In genomic region chr7:139817249-139817648, GRCh38 we compare ENCODE assay signal across 25 cellular contexts.
"Had no signal": no experiment of that assay in that cellular context is flagged by ENCODE, and none has a peak within 500 bp of the region (broad histone marks: within the 10 kb centered on the region; RNA-seq: fewer than 3 reads in every experiment).

No MANE protein-coding gene starts in this region.

- H3K4me3 Mint-ChIP-seq: naive thymus-derived CD8-positive, alpha-beta T cell; nephron; neural crest cell; stimulated activated naive CD8-positive, alpha-beta T cell treated with anti-CD3 and anti-CD28 coated beads, Interleukin-15, Interleukin-2, amounts not matched to agents 100 ng/mL and 50 ng/mL, for 24 hours; type B pancreatic cell had no signal

- ATAC-seq: left cardiac atrium; left lobe of liver; lower lobe of right lung; naive thymus-derived CD8-positive, alpha-beta T cell; psoas muscle; right lobe of liver had no signal

- DNase-seq: islet precursor cell; left cardiac atrium; lower lobe of right lung; mammary epithelial cell; mesenchymal stem cell; naive thymus-derived CD8-positive, alpha-beta T cell; occipital lobe; psoas muscle; right lobe of liver; stimulated activated CD4-positive, alpha-beta T cell treated with anti-CD3 and anti-CD28 coated beads, Interleukin-12 subunit alpha, Interleukin-12 subunit beta, amount 100 ng/mL, for 4 hours; stimulated activated CD4-positive, alpha-beta T cell treated with anti-CD3 and anti-CD28 coated beads, Interleukin-15, amount 100 ng/mL, for 24 hours; stimulated activated CD4-positive, alpha-beta T cell treated with anti-CD3 and anti-CD28 coated beads, Interleukin-2, amount 100 ng/mL, for 24 hours; stimulated activated CD4-positive, alpha-beta T cell treated with anti-CD3 and anti-CD28 coated beads, Interleukin-4, amount 100 ng/mL, for 1 hour; stimulated activated naive CD4-positive, alpha-beta T cell; substantia nigra; uterus had no signal

- H3K9ac ChIP-seq: parathyroid adenoma had no signal

- H3K4me3 ChIP-seq: hepatocyte, lower lobe of right lung, psoas muscle, right lobe of liver, tibial nerve, uterus had no signal

- H3K27ac ChIP-seq: hepatocyte, lower lobe of right lung, neutrophil, parathyroid adenoma, psoas muscle, right lobe of liver, tibial nerve, uterus had no signal

- H3K36me3 Mint-ChIP-seq: type B pancreatic cell had no signal

- H2AFZ ChIP-seq: hepatocyte, parathyroid adenoma had no signal

- H3K9me3 ChIP-seq: lower lobe of right lung, neutrophil, psoas muscle, right lobe of liver, uterus had no signal

- H3K27me3 ChIP-seq: hepatocyte, neutrophil, right lobe of liver, uterus had no signal

- H3K27ac Mint-ChIP-seq: naive thymus-derived CD8-positive, alpha-beta T cell; nephron; stimulated activated naive CD8-positive, alpha-beta T cell treated with anti-CD3 and anti-CD28 coated beads, Interleukin-15, Interleukin-2, amounts not matched to agents 100 ng/mL and 50 ng/mL, for 24 hours; type B pancreatic cell had no signal

- H3K27me3 Mint-ChIP-seq: stimulated activated naive CD8-positive, alpha-beta T cell treated with anti-CD3 and anti-CD28 coated beads, Interleukin-15, Interleukin-2, amounts not matched to agents 100 ng/mL and 50 ng/mL, for 24 hours had no signal

- H3K36me3 ChIP-seq: lower lobe of right lung, neutrophil, right lobe of liver, tibial nerve, uterus had no signal

- H3K9me3 Mint-ChIP-seq: stimulated activated naive CD8-positive, alpha-beta T cell treated with anti-CD3 and anti-CD28 coated beads, Interleukin-15, Interleukin-2, amounts not matched to agents 100 ng/mL and 50 ng/mL, for 24 hours had no signal

- H3K79me2 ChIP-seq: hepatocyte, parathyroid adenoma had no signal

- H3K4me1 ChIP-seq: lower lobe of right lung, parathyroid adenoma, psoas muscle, right lobe of liver, tibial nerve, uterus had no signal

- H3K4me1 Mint-ChIP-seq: nephron, neural crest cell had no signal

- H3K4me2 ChIP-seq: hepatocyte had no signal
